Comparison of ENCODE assay signal across 9 cellular contexts in the genomic region with DNA sequence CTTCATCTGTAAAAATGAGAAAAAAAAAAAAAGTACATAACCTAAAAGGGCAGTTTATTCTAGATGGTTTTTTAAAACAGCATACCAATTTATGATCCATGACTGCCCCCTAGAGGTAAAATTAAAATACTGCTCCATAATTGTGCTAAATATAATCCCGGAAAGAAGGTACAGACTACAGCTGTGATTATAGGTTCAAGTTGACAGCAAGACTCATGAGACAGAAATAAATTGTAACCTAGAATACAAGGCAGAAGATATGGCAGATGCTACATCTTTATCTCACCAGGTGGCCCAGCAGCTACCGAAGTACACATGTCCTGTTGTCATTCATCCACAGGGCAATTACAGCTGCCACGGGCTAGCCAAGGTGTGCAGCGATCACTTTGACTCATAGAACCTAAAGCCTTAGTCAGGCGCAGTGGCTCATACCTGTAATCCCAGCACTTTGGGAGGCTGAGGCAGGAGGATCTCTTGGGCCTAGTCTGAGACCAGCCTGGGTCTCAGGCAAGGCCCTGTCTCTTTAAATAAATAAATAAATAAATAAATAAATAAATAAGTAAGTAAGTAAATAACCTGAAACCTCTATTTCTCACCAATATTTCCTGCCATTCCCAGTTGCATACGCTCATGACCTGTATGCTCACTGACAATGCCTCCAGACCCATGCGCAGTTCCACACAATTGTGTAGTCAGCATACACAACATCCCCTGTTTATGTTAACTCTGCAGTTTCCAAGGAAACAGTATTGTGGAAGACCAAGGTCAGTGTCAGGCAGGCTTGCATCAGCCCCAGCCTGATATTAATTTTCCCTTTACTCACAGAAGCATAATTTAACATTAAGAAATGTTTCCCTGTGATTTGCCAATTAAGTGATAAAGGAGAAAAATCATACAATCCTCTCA. TPM values are rescaled to one million over a fixed set of nuclear protein-coding genes. Genes with fewer than 3 reads are reported as not detected.
DNase-seq lines count a peak whose midpoint lies in the region; ATAC-seq and TF ChIP-seq lines count a peak whose summit lies in the region.
"Had no signal": no experiment of that assay in that cellular context is flagged by ENCODE, and none has a peak within 500 bp of the region (broad histone marks: within the 10 kb centered on the region; RNA-seq: fewer than 3 reads in every experiment).

No MANE protein-coding gene starts in this region.

- no peak overlapping the region for H3K4me3 ChIP-seq in LNCaP clone FGC (ENCODE audit: low read depth, low read length)
- H3K4me3 ChIP-seq: skin epidermis had no signal

- DNase-seq in Daoy (ENCODE audit: low read depth) (peak; percentile 32), LNCaP clone FGC (ENCODE audit: low read depth) (peak; percentile 48), OCI-M1 (lab: John Stamatoyannopoulos, UW) (peak; percentile 83), dedifferentiated amniotic fluid mesenchymal stem cell (ENCODE audit: extremely low spot score) (peak; percentile 78), medulla oblongata (ENCODE audit: extremely low spot score) (peak; percentile 75)
- no peak for DNase-seq in activated CD4-positive, alpha-beta T cell treated with anti-CD3 and anti-CD28 coated beads for 48 hours

- TF ChIP-seq CTCF in LNCaP clone FGC (IDR thresholded peaks at IDR 0.05; ENCODE audit: control insufficient read depth, extremely low read depth, insufficient read depth) = peak; percentile 58

- no peak for ATAC-seq in HG03108 (IDR thresholded peaks at IDR 0.05; ENCODE audit: unreplicated experiment)
- ATAC-seq in GM21737 (IDR thresholded peaks at IDR 0.05; ENCODE audit: unreplicated experiment) = no peak

RNA-seq across cellular contexts. Expression of gene PPIE, which starts 18.3 kb away (rescaled TPM):
- 42.3 and 49.2 TPM in 2 replicates for total RNA-seq in Daoy (2014; rRNA removed; shearing (Covaris generic))

RNA-seq across cellular contexts. Expression of gene HPCAL4, which starts 29.1 kb away (rescaled TPM):
- total RNA-seq in Daoy (2014; rRNA removed; shearing (Covaris generic)) = 0.03 and 0.29 TPM in 2 replicates

RNA-seq across cellular contexts. Expression of gene NT5C1A, which starts 48.4 kb away (rescaled TPM):
- not detected in 2 replicates for total RNA-seq in Daoy (2014; rRNA removed; shearing (Covaris generic))

RNA-seq across cellular contexts. Expression of gene OXCT2, which starts 50.8 kb away (rescaled TPM):
- 2.9 and 3.8 TPM in 2 replicates for total RNA-seq in Daoy (2014; rRNA removed; shearing (Covaris generic))
